14 cellular contexts compared by ENCODE assay signal in the genomic region with DNA sequence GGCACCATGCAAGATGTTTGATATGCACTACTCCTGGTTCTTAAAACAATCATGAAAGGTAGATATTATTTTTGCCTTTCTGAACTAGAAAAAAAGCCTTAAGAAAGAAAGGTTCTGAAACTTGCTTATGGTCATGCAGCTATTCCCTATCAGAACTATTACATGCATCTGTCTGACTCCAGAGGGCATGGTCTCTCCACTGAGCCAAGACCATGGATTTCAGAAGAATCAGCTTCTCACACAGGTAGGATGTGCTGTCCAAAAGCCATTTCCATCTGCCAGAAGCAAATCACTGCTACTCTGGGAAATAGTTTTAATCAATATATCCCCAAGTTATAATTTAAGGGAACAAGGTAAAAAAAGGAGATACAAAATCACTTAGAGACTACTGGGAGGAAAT.
DNase-seq lines count a peak whose midpoint lies in the region; ATAC-seq and TF ChIP-seq lines count a peak whose summit lies in the region.
"Had no signal": no experiment of that assay in that cellular context is flagged by ENCODE, and none has a peak within 500 bp of the region (broad histone marks: within the 10 kb centered on the region; RNA-seq: fewer than 3 reads in every experiment).

No MANE protein-coding gene starts in this region.

- H3K27me3 Mint-ChIP-seq in T-helper 1 cell treated with Interleukin-12 subunit alpha and Interleukin-12 subunit beta and Interleukin-4 antibody, amounts not matched to agents 30 μg/mL and 1 μg/mL, for 36 hours (ENCODE audit: low read depth), result no peaks in the 10 kb centered on the region

- intact Hi-C loops in OCI-LY7 (cut with micrococcal nuclease; ENCODE audit: unreplicated experiment), result no loop called here

- H3K4me3 ChIP-seq in OCI-LY7 (ENCODE audit: low read depth, low read length, poor library complexity, severe bottlenecking) (peak overlapping the region; percentile 62), H7 (ENCODE audit: insufficient read depth, low read depth, low read length) (no peak overlapping the region)
- no peak overlapping the region for H3K4me3 ChIP-seq in effector memory CD4-positive, alpha-beta T cell (ENCODE audit: insufficient read depth, low read depth, low read length, poor library complexity, severe bottlenecking)
- H3K4me3 ChIP-seq: colonic mucosa had no signal

- H2AFZ ChIP-seq in OCI-LY7 (ENCODE audit: low read length), result no peak overlapping the region

- ATAC-seq in stimulated activated effector memory CD8-positive, alpha-beta T cell treated with anti-CD3 and anti-CD28 coated beads, Interleukin-12 subunit alpha, Interleukin-12 subunit beta, amount 100 ng/mL, for 72 hours, result no peak
- ATAC-seq: Panc1 had no signal

- peak; percentile 28; the same call in 1 of the 2 replicates for TF ChIP-seq CTCF in OCI-LY7 (conservative IDR thresholded peaks at IDR 0.05; ENCODE audit: low read length)

- BruUV-seq in OCI-LY7 (replicated peaks; lab: Mats Ljungman, UMichigan), result no TSS peak

- peaks cover 63% of the 10 kb centered on the region for H3K4me1 Mint-ChIP-seq in T-helper 1 cell treated with Interleukin-12 subunit alpha and Interleukin-12 subunit beta and Interleukin-4 antibody, amounts not matched to agents 30 μg/mL and 1 μg/mL, for 36 hours (ENCODE audit: low read depth)
- H3K4me1 Mint-ChIP-seq in stimulated activated effector memory CD8-positive, alpha-beta T cell treated with anti-CD3 and anti-CD28 coated beads, Interleukin-12 subunit alpha, Interleukin-12 subunit beta, amount 100 ng/mL, for 72 hours, result peaks cover 74% of the 10 kb centered on the region

- H3K9me3 ChIP-seq in OCI-LY7 (ENCODE audit: low read length), result no peaks in the 10 kb centered on the region
- no peaks in the 10 kb centered on the region for H3K9me3 ChIP-seq in effector memory CD4-positive, alpha-beta T cell (ENCODE audit: control insufficient read depth, low read length)
- H3K9me3 ChIP-seq: colonic mucosa had no signal

- H3K4me3 Mint-ChIP-seq in T-helper 1 cell treated with Interleukin-12 subunit alpha and Interleukin-12 subunit beta and Interleukin-4 antibody, amounts not matched to agents 30 μg/mL and 1 μg/mL, for 36 hours, result no peak overlapping the region
- peak overlapping the region; percentile 57 for H3K4me3 Mint-ChIP-seq in stimulated activated effector memory CD8-positive, alpha-beta T cell treated with anti-CD3 and anti-CD28 coated beads, Interleukin-12 subunit alpha, Interleukin-12 subunit beta, amount 100 ng/mL, for 72 hours

- H3K9me3 Mint-ChIP-seq in T-helper 1 cell treated with Interleukin-12 subunit alpha and Interleukin-12 subunit beta and Interleukin-4 antibody, amounts not matched to agents 30 μg/mL and 1 μg/mL, for 36 hours, result peaks cover 5% of the 10 kb centered on the region
- no peaks in the 10 kb centered on the region for H3K9me3 Mint-ChIP-seq in stimulated activated effector memory CD8-positive, alpha-beta T cell treated with anti-CD3 and anti-CD28 coated beads, Interleukin-12 subunit alpha, Interleukin-12 subunit beta, amount 100 ng/mL, for 72 hours

- H3K27ac ChIP-seq in OCI-LY7 (ENCODE audit: low read depth, low read length, poor library complexity, severe bottlenecking), result peak overlapping the region; percentile 97
- peak overlapping the region; percentile 95 for H3K27ac ChIP-seq in effector memory CD4-positive, alpha-beta T cell (ENCODE audit: insufficient read depth, low read length, poor library complexity, severe bottlenecking)

- DNase-seq in T-helper 1 cell (no peak), OCI-LY7 (ENCODE audit: low spot score) (no peak), NOMO-1 treated with DMSO at 0.1 percent for 48 hours (lab: John Stamatoyannopoulos, UW; ENCODE audit: unreplicated experiment) (no peak), H7 (no peak), DMS114 treated with DMSO at 0.1 percent for 48 hours (lab: John Stamatoyannopoulos, UW; ENCODE audit: unreplicated experiment) (no peak)
- DNase-seq in effector memory CD4-positive, alpha-beta T cell, result no peak
- DNase-seq in stimulated activated effector memory CD8-positive, alpha-beta T cell treated with anti-CD3 and anti-CD28 coated beads, Interleukin-12 subunit alpha, Interleukin-12 subunit beta, amount 100 ng/mL, for 72 hours (ENCODE audit: low spot score in 2 of 2), result no peak
- DNase-seq: 8988T; colonic mucosa; DMS53; NCI-H2171; stimulated activated naive CD4-positive, alpha-beta T cell treated with Interleukin-2 at 50 U/mL for 16 hours had no signal

- H3K36me3 ChIP-seq in OCI-LY7 (ENCODE audit: insufficient read depth, low read length) (peaks cover 19% of the 10 kb centered on the region), H7 (replicated peaks; ENCODE audit: control insufficient read depth, insufficient read depth, low read length) (0 out of 2 replicates have a peak, but pooled peaks cover 1% of the 10 kb centered on the region)
- no peaks in the 10 kb centered on the region for H3K36me3 ChIP-seq in effector memory CD4-positive, alpha-beta T cell (ENCODE audit: control insufficient read depth, insufficient read depth, low read length)
- H3K36me3 ChIP-seq: colonic mucosa had no signal

- H3K27me3 ChIP-seq in effector memory CD4-positive, alpha-beta T cell (replicated peaks; ENCODE audit: control insufficient read depth, insufficient read depth, low read length, poor library complexity, severe bottlenecking), result no peaks in the 10 kb centered on the region
- no peaks in the 10 kb centered on the region for H3K27me3 ChIP-seq in H7 (ENCODE audit: control insufficient read depth, insufficient read depth, low read length)
- H3K27me3 ChIP-seq: colonic mucosa had no signal

- H4K20me1 ChIP-seq in OCI-LY7 (ENCODE audit: insufficient read depth, low read length), result peaks cover 6% of the 10 kb centered on the region; the same call in 1 of the 2 replicates

- peaks cover 19% of the 10 kb centered on the region for H3K36me3 Mint-ChIP-seq in T-helper 1 cell treated with Interleukin-12 subunit alpha and Interleukin-12 subunit beta and Interleukin-4 antibody, amounts not matched to agents 30 μg/mL and 1 μg/mL, for 36 hours (ENCODE audit: low read depth)
- H3K36me3 Mint-ChIP-seq in stimulated activated effector memory CD8-positive, alpha-beta T cell treated with anti-CD3 and anti-CD28 coated beads, Interleukin-12 subunit alpha, Interleukin-12 subunit beta, amount 100 ng/mL, for 72 hours, result peaks cover 19% of the 10 kb centered on the region

- H3K79me2 ChIP-seq in OCI-LY7 (ENCODE audit: insufficient read depth, low read depth, low read length), result peaks cover 39% of the 10 kb centered on the region; the same call in 1 of the 2 replicates

- peaks cover 71% of the 10 kb centered on the region for H3K4me1 ChIP-seq in OCI-LY7 (ENCODE audit: insufficient read depth, low read length, poor library complexity, severe bottlenecking)
- H3K4me1 ChIP-seq in effector memory CD4-positive, alpha-beta T cell (ENCODE audit: control insufficient read depth, insufficient read depth, low read length, poor library complexity, severe bottlenecking), result peaks cover 60% of the 10 kb centered on the region
- H3K4me1 ChIP-seq: colonic mucosa had no signal

- CTCF ChIA-PET in OCI-LY7 (lab: Charles Lee; ENCODE audit: unreplicated experiment), result no interaction called here

- H3K4me2 ChIP-seq in OCI-LY7 (ENCODE audit: low read length), result peak overlapping the region; percentile 97

- H3K27ac Mint-ChIP-seq in T-helper 1 cell treated with Interleukin-12 subunit alpha and Interleukin-12 subunit beta and Interleukin-4 antibody, amounts not matched to agents 30 μg/mL and 1 μg/mL, for 36 hours, result peak overlapping the region; percentile 84
- H3K27ac Mint-ChIP-seq in stimulated activated effector memory CD8-positive, alpha-beta T cell treated with anti-CD3 and anti-CD28 coated beads, Interleukin-12 subunit alpha, Interleukin-12 subunit beta, amount 100 ng/mL, for 72 hours, result peak overlapping the region; percentile 24

- H3K9me2 ChIP-seq in OCI-LY7 (ENCODE audit: insufficient read depth, low read length), result no peaks in the 10 kb centered on the region

- POLR2A ChIA-PET in OCI-LY7 (lab: Charles Lee), result interaction anchor here (1.2 to 4.2 kb wide), 3 partner anchors 46 to 67 kb away, joined by 4 to 26 read pairs (median 6); no protein-coding TSS in a partner anchor
